ENCODE assay signal across 8 cellular contexts in genomic region chr19:36054733-36055686, GRCh38. TPM values are rescaled to one million over a fixed set of nuclear protein-coding genes. Genes with fewer than 3 reads are reported as not detected.
DNase-seq lines count a peak whose midpoint lies in the region; ATAC-seq lines count a peak whose summit lies in the region.

WDR62 (plus strand) TSS chr19:36054897; CDS start chr19:36054972, 75 bp downstream.

- H3K9me3 ChIP-seq in CD4-positive, CD25-positive, alpha-beta regulatory T cell (ENCODE audit: control insufficient read depth in 2 of 2, low read length in 2 of 2) = no peaks in the 10 kb centered on the region

- peak within 1 kb of the TSS; percentile 95 for H3K27ac ChIP-seq in CD4-positive, CD25-positive, alpha-beta regulatory T cell (ENCODE audit: insufficient read depth, low read length, poor library complexity, severe bottlenecking)

- no peaks in the 10 kb centered on the region for H3K27me3 ChIP-seq in CD4-positive, CD25-positive, alpha-beta regulatory T cell (ENCODE audit: control insufficient read depth, insufficient read depth, low read length)

- ATAC-seq in CD4-positive, CD25-positive, alpha-beta regulatory T cell (ENCODE audit: low read depth in 2 of 2) = peak; percentile 72 to 73
- ATAC-seq in GM19455 (IDR thresholded peaks at IDR 0.05; ENCODE audit: unreplicated experiment) (peak; percentile 73), HG03575 (IDR thresholded peaks at IDR 0.05; ENCODE audit: extremely low read depth, insufficient number of reproducible peaks, low FRiP score, unreplicated experiment) (peak; percentile 31)

- H3K36me3 ChIP-seq in CD4-positive, CD25-positive, alpha-beta regulatory T cell (ENCODE audit: control insufficient read depth, insufficient read depth, low read length) = no peaks in the 10 kb centered on the region

- peaks cover 4% of the 10 kb centered on the region for H3K27me3 Mint-ChIP-seq in CD4-positive, CD25-positive, alpha-beta regulatory T cell

- peaks cover 16% of the 10 kb centered on the region for H3K4me1 ChIP-seq in CD4-positive, CD25-positive, alpha-beta regulatory T cell (ENCODE audit: control insufficient read depth, insufficient read depth, low read length, poor library complexity, severe bottlenecking)

- peak within 1 kb of the TSS; percentile 97 for H3K4me3 ChIP-seq in CD4-positive, CD25-positive, alpha-beta regulatory T cell (ENCODE audit: low read depth, low read length)

- H3K9me3 Mint-ChIP-seq in CD4-positive, CD25-positive, alpha-beta regulatory T cell = no peaks in the 10 kb centered on the region

- H3K4me1 Mint-ChIP-seq in CD4-positive, CD25-positive, alpha-beta regulatory T cell = peaks cover 4 to 31% (median 23%) of the 10 kb centered on the region in 4 donors

- peak within 1 kb of the TSS; percentile 91 to 99 (median 98) for H3K4me3 Mint-ChIP-seq in CD4-positive, CD25-positive, alpha-beta regulatory T cell

- H3K36me3 Mint-ChIP-seq in CD4-positive, CD25-positive, alpha-beta regulatory T cell = peaks cover 4% of the 10 kb centered on the region

- H3K27ac Mint-ChIP-seq in CD4-positive, CD25-positive, alpha-beta regulatory T cell = peak within 1 kb of the TSS; percentile 95 to 98 (median 98)

- peak in 2 of 3 donors; percentile 90 to 95 for DNase-seq in CD4-positive, CD25-positive, alpha-beta regulatory T cell
- peak; percentile 96 for DNase-seq in NCI-H82 treated with DMSO at 0.1 percent for 48 hours (lab: John Stamatoyannopoulos, UW; ENCODE audit: unreplicated experiment)
- peak; percentile 97 for DNase-seq in activated CD4-positive, alpha-beta T cell treated with anti-CD3 and anti-CD28 coated beads, Interleukin-2, amount 50 U/mL, for 48 hours
- DNase-seq in dermis microvascular lymphatic vessel endothelial cell (ENCODE audit: low read depth in 2 of 2) = peak; percentile 80 to 95
- peak; percentile 94 to 96 for DNase-seq in lung microvascular endothelial cell (ENCODE audit: low read depth in 2 of 2)
- DNase-seq in stimulated activated CD8-positive, alpha-beta memory T cell treated with anti-CD3 and anti-CD28 coated beads, Interleukin-12 subunit alpha, Interleukin-12 subunit beta, amount 100 ng/mL, for 24 hours (ENCODE audit: extremely low read depth) = peak; percentile 83

RNA-seq across cellular contexts. Expression of gene WDR62, which starts in this region (rescaled TPM):
- 6.8 TPM for total RNA-seq in CD4-positive, CD25-positive, alpha-beta regulatory T cell
- under 1 TPM in 3 of 4 donors, not detected in 1; 0.21 to 0.46 (median 0.44) TPM for polyA plus RNA-seq in CD4-positive, CD25-positive, alpha-beta regulatory T cell
- 1.8 and 2.7 TPM in 2 replicates for total RNA-seq in dermis microvascular lymphatic vessel endothelial cell
- 1.2 and 2.0 TPM in 2 replicates for total RNA-seq in lung microvascular endothelial cell

Comparison
In these comparisons a context has a peak if more than half of its experiments do, and no peak if none do; other contexts are left out.
1. Peak in every context shown above with its lines: DNase-seq, ATAC-seq, H3K4me3 ChIP-seq and H3K27ac ChIP-seq.